In the genomic region with DNA sequence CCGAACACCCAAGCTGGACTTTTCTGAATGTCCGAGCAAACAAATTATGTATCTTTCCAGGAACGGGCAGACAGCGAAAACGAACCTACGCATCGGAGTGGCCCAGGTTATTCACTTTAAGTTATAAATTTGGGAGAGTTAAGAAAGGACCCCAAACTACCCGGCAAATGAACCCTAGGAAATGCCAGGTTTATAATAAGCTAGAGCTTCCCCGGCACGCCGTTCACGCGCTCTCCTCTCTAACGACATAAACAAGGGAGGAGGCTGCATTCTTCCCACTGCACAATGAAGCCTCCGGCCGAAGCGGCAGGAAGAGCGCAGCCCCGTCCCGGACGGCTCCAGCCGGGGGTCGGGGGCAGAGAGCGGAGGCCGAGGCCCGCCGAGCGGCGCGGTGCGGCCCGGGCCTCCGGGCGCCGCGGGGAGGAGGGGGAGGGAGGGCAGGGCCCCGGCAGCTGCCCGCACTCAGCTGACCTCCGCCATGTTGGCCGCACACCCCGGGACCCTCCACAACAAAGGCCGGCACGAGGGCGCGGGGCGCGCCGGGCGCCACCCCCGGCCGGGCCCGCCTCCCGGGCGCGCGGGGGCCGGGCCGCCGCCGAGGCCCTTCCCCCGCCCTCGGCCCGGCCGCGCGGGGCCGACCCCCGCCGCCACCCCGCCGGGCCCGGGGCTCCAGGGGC, we compare ENCODE assay signal across 8 cellular contexts. TPM values are rescaled to one million over a fixed set of nuclear protein-coding genes. Genes with fewer than 3 reads are reported as not detected.
DNase-seq lines count a peak whose midpoint lies in the region; ATAC-seq and TF ChIP-seq lines count a peak whose summit lies in the region.

No MANE protein-coding gene starts in this region.

- peaks cover 37% of the 10 kb centered on the region for H3K4me1 Mint-ChIP-seq in stimulated activated naive CD8-positive, alpha-beta T cell treated with anti-CD3 and anti-CD28 coated beads, Interleukin-15, Interleukin-2, amounts not matched to agents 100 ng/mL and 50 ng/mL, for 24 hours (ENCODE audit: low read depth)

- peaks cover 13% of the 10 kb centered on the region for H3K36me3 Mint-ChIP-seq in stimulated activated naive CD8-positive, alpha-beta T cell treated with anti-CD3 and anti-CD28 coated beads, Interleukin-15, Interleukin-2, amounts not matched to agents 100 ng/mL and 50 ng/mL, for 24 hours (ENCODE audit: low read depth)

- no peak for TF ChIP-seq EP300 in Ishikawa (IDR thresholded peaks at IDR 0.05; ENCODE audit: borderline replicate concordance)

- peak overlapping the region; percentile 75 to 100 (median 98) for H3K27ac ChIP-seq in dorsolateral prefrontal cortex
- peak overlapping the region; percentile 98 for H3K27ac ChIP-seq in liver (ENCODE audit: low read depth in 1 of 2, low read length in 2 of 2)

- H3K4me3 ChIP-seq in WI38 (ENCODE audit: low read depth, low read length) (peak overlapping the region; percentile 72), dorsolateral prefrontal cortex (peak overlapping the region; percentile 61 to 97 (median 86)), liver (ENCODE audit: low read depth in 1 of 3, low read length in 3 of 3) (peak overlapping the region; percentile 77 to 98 (median 91))

- peak; percentile 34 for ATAC-seq in GM21786 (IDR thresholded peaks at IDR 0.05; ENCODE audit: unreplicated experiment)

- peak; percentile 45 for DNase-seq in NK-92 treated with Interleukin-12 subunit alpha and Interleukin-12 subunit beta, amount 100 ng/mL, for 24 hours (lab: John Stamatoyannopoulos, UW)
- no peak for DNase-seq in NK-92 (lab: John Stamatoyannopoulos, UW; ENCODE audit: unreplicated experiment)
- DNase-seq in dorsolateral prefrontal cortex: peak in 9 of 10 donors; percentile 49 to 73 (median 57)

- H3K27me3 Mint-ChIP-seq in stimulated activated naive CD8-positive, alpha-beta T cell treated with anti-CD3 and anti-CD28 coated beads, Interleukin-15, Interleukin-2, amounts not matched to agents 100 ng/mL and 50 ng/mL, for 24 hours: no peaks in the 10 kb centered on the region

- H3K4me1 ChIP-seq in liver (ENCODE audit: control insufficient read depth in 4 of 4, insufficient read depth in 4 of 4, low read length in 3 of 4): peaks cover 10 to 31% (median 20%) of the 10 kb centered on the region in 4 donors

- TF ChIP-seq RAD21 in Ishikawa (IDR thresholded peaks at IDR 0.05; ENCODE audit: low read depth): no peak
- TF ChIP-seq RAD21 in liver (IDR thresholded peaks at IDR 0.05): no peak

- H3K27me3 ChIP-seq in dorsolateral prefrontal cortex: no peaks in the 10 kb centered on the region
- H3K27me3 ChIP-seq in liver (ENCODE audit: control insufficient read depth in 4 of 4, insufficient read depth in 4 of 4, low read length in 3 of 4): no peaks in the 10 kb centered on the region

- H3K9ac ChIP-seq in liver (ENCODE audit: low read depth in 1 of 2, low read length in 2 of 2): peak overlapping the region; percentile 92 to 94

- TF ChIP-seq CTCF in WI38 (IDR thresholded peaks at IDR 0.05; ENCODE audit: low read depth, low read length): no peak
- no peak for TF ChIP-seq CTCF in dorsolateral prefrontal cortex (IDR thresholded peaks at IDR 0.05 in 54 of 56, conservative IDR thresholded peaks at IDR 0.05 in 2 of 56; ENCODE audit: low read depth in 1 of 56, partially characterized antibody in 56 of 56)
- no peak for TF ChIP-seq CTCF in liver (IDR thresholded peaks at IDR 0.05; ENCODE audit: low read depth, low read length, missing input control)

- no peaks in the 10 kb centered on the region for H3K9me3 ChIP-seq in liver (ENCODE audit: control insufficient read depth in 4 of 4, low read length in 3 of 4)

- H3K9me3 Mint-ChIP-seq in stimulated activated naive CD8-positive, alpha-beta T cell treated with anti-CD3 and anti-CD28 coated beads, Interleukin-15, Interleukin-2, amounts not matched to agents 100 ng/mL and 50 ng/mL, for 24 hours: no peaks in the 10 kb centered on the region

- H3K27ac Mint-ChIP-seq in stimulated activated naive CD8-positive, alpha-beta T cell treated with anti-CD3 and anti-CD28 coated beads, Interleukin-15, Interleukin-2, amounts not matched to agents 100 ng/mL and 50 ng/mL, for 24 hours: peak overlapping the region; percentile 91

- intact Hi-C loops in dorsolateral prefrontal cortex (cut with DNase I): loop anchor here (2.0 to 10.0 kb wide), 3 partner anchors 20 to 158 kb away; no protein-coding TSS in a partner anchor

- peak overlapping the region; percentile 99 for H3K4me3 Mint-ChIP-seq in stimulated activated naive CD8-positive, alpha-beta T cell treated with anti-CD3 and anti-CD28 coated beads, Interleukin-15, Interleukin-2, amounts not matched to agents 100 ng/mL and 50 ng/mL, for 24 hours

- H3K36me3 ChIP-seq in liver (ENCODE audit: control insufficient read depth in 4 of 4, insufficient read depth in 3 of 4, low read depth in 1 of 4, low read length in 3 of 4): no peaks in the 10 kb centered on the region

- WGBS in liver: under 1% methylated on average over 72 of the region's 72 CpGs

TF ChIP-seq in Ishikawa, 13 proteins besides CTCF, POLR2A, EP300 and RAD21 (continues in another document):
- TF ChIP-seq EGR1 (IDR thresholded peaks at IDR 0.05) (no peak), NFIC (IDR thresholded peaks at IDR 0.05) (no peak), TAF1 (IDR thresholded peaks at IDR 0.05; ENCODE audit: low read depth) (0 out of 2 replicates have a peak, but pooled peaks have one; percentile 11), CEBPB (IDR thresholded peaks at IDR 0.05) (no peak), ZBTB7A (IDR thresholded peaks at IDR 0.05; ENCODE audit: low read depth) (peak; percentile 83; the same call in 1 of the 2 replicates)
- TF ChIP-seq, protein P1, sequence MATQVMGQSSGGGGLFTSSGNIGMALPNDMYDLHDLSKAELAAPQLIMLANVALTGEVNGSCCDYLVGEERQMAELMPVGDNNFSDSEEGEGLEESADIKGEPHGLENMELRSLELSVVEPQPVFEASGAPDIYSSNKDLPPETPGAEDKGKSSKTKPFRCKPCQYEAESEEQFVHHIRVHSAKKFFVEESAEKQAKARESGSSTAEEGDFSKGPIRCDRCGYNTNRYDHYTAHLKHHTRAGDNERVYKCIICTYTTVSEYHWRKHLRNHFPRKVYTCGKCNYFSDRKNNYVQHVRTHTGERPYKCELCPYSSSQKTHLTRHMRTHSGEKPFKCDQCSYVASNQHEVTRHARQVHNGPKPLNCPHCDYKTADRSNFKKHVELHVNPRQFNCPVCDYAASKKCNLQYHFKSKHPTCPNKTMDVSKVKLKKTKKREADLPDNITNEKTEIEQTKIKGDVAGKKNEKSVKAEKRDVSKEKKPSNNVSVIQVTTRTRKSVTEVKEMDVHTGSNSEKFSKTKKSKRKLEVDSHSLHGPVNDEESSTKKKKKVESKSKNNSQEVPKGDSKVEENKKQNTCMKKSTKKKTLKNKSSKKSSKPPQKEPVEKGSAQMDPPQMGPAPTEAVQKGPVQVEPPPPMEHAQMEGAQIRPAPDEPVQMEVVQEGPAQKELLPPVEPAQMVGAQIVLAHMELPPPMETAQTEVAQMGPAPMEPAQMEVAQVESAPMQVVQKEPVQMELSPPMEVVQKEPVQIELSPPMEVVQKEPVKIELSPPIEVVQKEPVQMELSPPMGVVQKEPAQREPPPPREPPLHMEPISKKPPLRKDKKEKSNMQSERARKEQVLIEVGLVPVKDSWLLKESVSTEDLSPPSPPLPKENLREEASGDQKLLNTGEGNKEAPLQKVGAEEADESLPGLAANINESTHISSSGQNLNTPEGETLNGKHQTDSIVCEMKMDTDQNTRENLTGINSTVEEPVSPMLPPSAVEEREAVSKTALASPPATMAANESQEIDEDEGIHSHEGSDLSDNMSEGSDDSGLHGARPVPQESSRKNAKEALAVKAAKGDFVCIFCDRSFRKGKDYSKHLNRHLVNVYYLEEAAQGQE (IDR thresholded peaks at IDR 0.05; ENCODE audit: low read depth): no peak
- TF ChIP-seq, protein P2, sequence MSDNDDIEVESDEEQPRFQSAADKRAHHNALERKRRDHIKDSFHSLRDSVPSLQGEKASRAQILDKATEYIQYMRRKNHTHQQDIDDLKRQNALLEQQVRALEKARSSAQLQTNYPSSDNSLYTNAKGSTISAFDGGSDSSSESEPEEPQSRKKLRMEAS (IDR thresholded peaks at IDR 0.05): no peak

TF ChIP-seq in liver, 16 proteins besides CTCF, POLR2A, EP300 and RAD21 (continues in another document):
- TF ChIP-seq EGR1 (IDR thresholded peaks at IDR 0.05; ENCODE audit: low read depth in 2 of 2) (no peak), TAF1 (conservative IDR thresholded peaks at IDR 0.05) (no peak), JUND (IDR thresholded peaks at IDR 0.05) (no peak), YY1 (IDR thresholded peaks at IDR 0.05) (no peak), FOXA2 (IDR thresholded peaks at IDR 0.05) (no peak), HNF4A (conservative IDR thresholded peaks at IDR 0.05) (no peak)
- TF ChIP-seq, protein P2 (IDR thresholded peaks at IDR 0.05): no peak
- TF ChIP-seq, protein P3, sequence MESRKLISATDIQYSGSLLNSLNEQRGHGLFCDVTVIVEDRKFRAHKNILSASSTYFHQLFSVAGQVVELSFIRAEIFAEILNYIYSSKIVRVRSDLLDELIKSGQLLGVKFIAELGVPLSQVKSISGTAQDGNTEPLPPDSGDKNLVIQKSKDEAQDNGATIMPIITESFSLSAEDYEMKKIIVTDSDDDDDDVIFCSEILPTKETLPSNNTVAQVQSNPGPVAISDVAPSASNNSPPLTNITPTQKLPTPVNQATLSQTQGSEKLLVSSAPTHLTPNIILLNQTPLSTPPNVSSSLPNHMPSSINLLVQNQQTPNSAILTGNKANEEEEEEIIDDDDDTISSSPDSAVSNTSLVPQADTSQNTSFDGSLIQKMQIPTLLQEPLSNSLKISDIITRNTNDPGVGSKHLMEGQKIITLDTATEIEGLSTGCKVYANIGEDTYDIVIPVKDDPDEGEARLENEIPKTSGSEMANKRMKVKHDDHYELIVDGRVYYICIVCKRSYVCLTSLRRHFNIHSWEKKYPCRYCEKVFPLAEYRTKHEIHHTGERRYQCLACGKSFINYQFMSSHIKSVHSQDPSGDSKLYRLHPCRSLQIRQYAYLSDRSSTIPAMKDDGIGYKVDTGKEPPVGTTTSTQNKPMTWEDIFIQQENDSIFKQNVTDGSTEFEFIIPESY (IDR thresholded peaks at IDR 0.05): no peak

RNA-seq across cellular contexts. Expression of a gene that starts 0.8 kb away (rescaled TPM):
- total RNA-seq in dorsolateral prefrontal cortex: 10 to 100 TPM; 20.1 to 37.6 (median 27.7) TPM
- total RNA-seq in liver: 10 to 100 TPM; 15.7 to 15.8 TPM
- polyA plus RNA-seq in liver: 10 to 100 TPM in 1 of 2 donors, 1 to 10 TPM in 1; 6.7 to 17.3 TPM
